Comparison of ENCODE assay signal across 9 cellular contexts in the genomic region with DNA sequence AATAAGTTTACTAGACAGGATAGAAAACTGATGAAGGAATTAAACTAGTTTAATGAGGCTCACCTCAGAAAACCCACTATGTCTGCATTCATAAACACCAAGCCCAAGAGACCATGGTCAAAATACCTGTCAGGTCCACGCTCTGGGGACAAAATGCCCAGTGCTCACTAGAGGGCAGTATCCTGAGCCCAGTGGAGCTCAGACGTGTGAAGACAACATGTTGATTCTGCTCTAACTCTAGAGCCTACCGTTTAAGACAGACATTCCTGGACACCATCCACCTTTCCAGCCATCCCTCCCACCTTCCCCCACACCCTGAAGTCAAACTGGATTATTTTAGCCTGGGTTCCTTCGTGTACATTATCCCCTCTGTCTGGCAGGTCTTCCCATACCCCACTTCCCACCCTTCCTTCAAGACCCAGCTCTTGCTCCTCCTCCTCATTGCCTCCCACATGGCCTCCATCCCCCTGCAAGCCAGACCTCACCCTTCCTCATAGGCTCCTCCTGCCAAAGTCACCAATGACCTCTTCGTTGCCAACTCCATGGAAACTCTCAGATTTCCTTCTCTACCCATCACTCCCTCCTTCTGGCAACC.
A peak's percentile ranks its signal among the peaks of the same experiment; 100 is the strongest.
DNase-seq lines count a peak whose midpoint lies in the region; ATAC-seq, FAIRE-seq and TF ChIP-seq lines count a peak whose summit lies in the region.
"Had no signal": no experiment of that assay in that cellular context is flagged by ENCODE, and none has a peak within 500 bp of the region (broad histone marks: within the 10 kb centered on the region; RNA-seq: fewer than 3 reads in every experiment).

No MANE protein-coding gene starts in this region.

- no peak overlapping the region for H3K27ac Mint-ChIP-seq in HFFc6
- H3K27ac Mint-ChIP-seq in WTC11 = no peak overlapping the region
- H3K27ac Mint-ChIP-seq in glutamatergic neuron (ENCODE audit: unreplicated experiment) = no peak overlapping the region

- no peak for FAIRE-seq in RCC 7860 (lab: Jason Lieb, UNC)
- FAIRE-seq: TTC549 had no signal

- no peak overlapping the region for H3K4me3 Mint-ChIP-seq in HFFc6
- no peak overlapping the region for H3K4me3 Mint-ChIP-seq in WTC11
- H3K4me3 Mint-ChIP-seq in glutamatergic neuron (ENCODE audit: unreplicated experiment) = no peak overlapping the region

- CTCF ChIA-PET in WTC11 (lab: Charles Lee) = interaction anchor here (0.6 to 2.1 kb wide), 29 partner anchors 9 to 333 kb away, joined by 3 to 10 read pairs (median 3); no protein-coding TSS in a partner anchor

- DNase-seq in NCI-H1436 (lab: John Stamatoyannopoulos, UW) (peak; percentile 14), NCI-H1436 treated with DMSO at 0.1 percent for 48 hours (lab: John Stamatoyannopoulos, UW) (no peak), HFFc6 (no peak), WTC11 (ENCODE audit: low spot score) (peak; percentile 62), glutamatergic neuron (peak; percentile 35), NCI-H1105 (lab: John Stamatoyannopoulos, UW) (no peak), RCC 7860 (ENCODE audit: low spot score) (no peak)
- peak; percentile 13 for DNase-seq in stimulated activated CD4-positive, alpha-beta T cell treated with anti-CD3 and anti-CD28 coated beads, Interleukin-1b, Interleukin-23, amount 100 ng/mL, for 48 hours

- H3K27me3 Mint-ChIP-seq in HFFc6 (ENCODE audit: insufficient read depth) = peaks cover 26% of the 10 kb centered on the region
- peaks cover 20% of the 10 kb centered on the region for H3K27me3 Mint-ChIP-seq in WTC11 (ENCODE audit: low read depth)
- H3K27me3 Mint-ChIP-seq in glutamatergic neuron (ENCODE audit: unreplicated experiment) = peaks cover 8% of the 10 kb centered on the region

- POLR2A ChIA-PET in WTC11 (lab: Charles Lee) = no interaction called here

- H3K36me3 Mint-ChIP-seq in HFFc6 (ENCODE audit: low read depth) = no peaks in the 10 kb centered on the region
- no peaks in the 10 kb centered on the region for H3K36me3 Mint-ChIP-seq in WTC11
- no peaks in the 10 kb centered on the region for H3K36me3 Mint-ChIP-seq in glutamatergic neuron (ENCODE audit: unreplicated experiment)

- H3K9me3 Mint-ChIP-seq in HFFc6 = no peaks in the 10 kb centered on the region
- no peaks in the 10 kb centered on the region for H3K9me3 Mint-ChIP-seq in WTC11
- peaks cover 9% of the 10 kb centered on the region for H3K9me3 Mint-ChIP-seq in glutamatergic neuron (ENCODE audit: unreplicated experiment)

- H3K4me1 Mint-ChIP-seq in HFFc6 (ENCODE audit: low read depth) (no peaks in the 10 kb centered on the region), WTC11 (no peaks in the 10 kb centered on the region), glutamatergic neuron (ENCODE audit: low read depth, unreplicated experiment) (peaks cover 27% of the 10 kb centered on the region)

- TF ChIP-seq CTCF in HFFc6 (IDR thresholded peaks at IDR 0.05) = peak; percentile 80
- TF ChIP-seq CTCF in WTC11 (IDR thresholded peaks at IDR 0.05) = no peak
- peak; percentile 14 for TF ChIP-seq CTCF in glutamatergic neuron (IDR thresholded peaks at IDR 0.05; ENCODE audit: partially characterized antibody, unreplicated experiment)

- peak; percentile 91 for ATAC-seq in WTC11

TF ChIP-seq in WTC11, 78 proteins besides CTCF, POLR2A, EP300 and RAD21:
- TF ChIP-seq ZNF121 (CRISPR knock-in tag; IDR thresholded peaks at IDR 0.05) (no peak), TP53 (CRISPR knock-in tag; IDR thresholded peaks at IDR 0.05) (no peak), RELA (CRISPR knock-in tag; IDR thresholded peaks at IDR 0.05; ENCODE audit: borderline replicate concordance) (no peak), RORB (CRISPR knock-in tag; IDR thresholded peaks at IDR 0.05) (no peak)
- TF ChIP-seq, protein P1, sequence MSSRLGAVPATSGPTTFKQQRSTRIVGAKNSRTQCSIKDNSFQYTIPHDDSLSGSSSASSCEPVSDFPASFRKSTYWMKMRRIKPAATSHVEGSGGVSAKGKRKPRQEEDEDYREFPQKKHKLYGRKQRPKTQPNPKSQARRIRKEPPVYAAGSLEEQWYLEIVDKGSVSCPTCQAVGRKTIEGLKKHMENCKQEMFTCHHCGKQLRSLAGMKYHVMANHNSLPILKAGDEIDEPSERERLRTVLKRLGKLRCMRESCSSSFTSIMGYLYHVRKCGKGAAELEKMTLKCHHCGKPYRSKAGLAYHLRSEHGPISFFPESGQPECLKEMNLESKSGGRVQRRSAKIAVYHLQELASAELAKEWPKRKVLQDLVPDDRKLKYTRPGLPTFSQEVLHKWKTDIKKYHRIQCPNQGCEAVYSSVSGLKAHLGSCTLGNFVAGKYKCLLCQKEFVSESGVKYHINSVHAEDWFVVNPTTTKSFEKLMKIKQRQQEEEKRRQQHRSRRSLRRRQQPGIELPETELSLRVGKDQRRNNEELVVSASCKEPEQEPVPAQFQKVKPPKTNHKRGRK (CRISPR knock-in tag; IDR thresholded peaks at IDR 0.05; ENCODE audit: borderline replicate concordance) = 0 out of 2 replicates have a peak, but pooled peaks have one; percentile 68
- TF ChIP-seq, protein P2, sequence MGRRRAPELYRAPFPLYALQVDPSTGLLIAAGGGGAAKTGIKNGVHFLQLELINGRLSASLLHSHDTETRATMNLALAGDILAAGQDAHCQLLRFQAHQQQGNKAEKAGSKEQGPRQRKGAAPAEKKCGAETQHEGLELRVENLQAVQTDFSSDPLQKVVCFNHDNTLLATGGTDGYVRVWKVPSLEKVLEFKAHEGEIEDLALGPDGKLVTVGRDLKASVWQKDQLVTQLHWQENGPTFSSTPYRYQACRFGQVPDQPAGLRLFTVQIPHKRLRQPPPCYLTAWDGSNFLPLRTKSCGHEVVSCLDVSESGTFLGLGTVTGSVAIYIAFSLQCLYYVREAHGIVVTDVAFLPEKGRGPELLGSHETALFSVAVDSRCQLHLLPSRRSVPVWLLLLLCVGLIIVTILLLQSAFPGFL (CRISPR knock-in tag; IDR thresholded peaks at IDR 0.05; ENCODE audit: borderline replicate concordance) = no peak
- TF ChIP-seq, protein P3, sequence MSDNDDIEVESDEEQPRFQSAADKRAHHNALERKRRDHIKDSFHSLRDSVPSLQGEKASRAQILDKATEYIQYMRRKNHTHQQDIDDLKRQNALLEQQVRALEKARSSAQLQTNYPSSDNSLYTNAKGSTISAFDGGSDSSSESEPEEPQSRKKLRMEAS (CRISPR knock-in tag; IDR thresholded peaks at IDR 0.05) = 0 out of 2 replicates have a peak, but pooled peaks have one; percentile 27

Comparison
In these comparisons a context has a peak if more than half of its experiments do, and no peak if none do; other contexts are left out.
1. DNase-seq: peak in NCI-H1436 (single experiment), WTC11 (single experiment), glutamatergic neuron (single experiment) and stimulated activated CD4-positive, alpha-beta T cell treated with anti-CD3 and anti-CD28 coated beads, Interleukin-1b, Interleukin-23, amount 100 ng/mL, for 48 hours (single experiment); none in NCI-H1436 treated with DMSO at 0.1 percent for 48 hours (single experiment), HFFc6 (single experiment), NCI-H1105 (single experiment) and RCC 7860 (single experiment).